Comparison of ENCODE assay signal across 28 cellular contexts in genomic region chr15:31036783-31037182, GRCh38.
"Had no signal": no experiment of that assay in that cellular context is flagged by ENCODE, and none has a peak within 500 bp of the region (broad histone marks: within the 10 kb centered on the region; RNA-seq: fewer than 3 reads in every experiment).

No MANE protein-coding gene starts in this region.

- H3K27ac Mint-ChIP-seq: activated CD4-positive, alpha-beta T cell treated with anti-CD3 and anti-CD28 coated beads, Interleukin-2, amount 10 ng/mL, durations not matched to agents 7 days and 5 days; activated CD8-positive, alpha-beta T cell treated with anti-CD3 and anti-CD28 coated beads for 36 hours; activated naive CD8-positive, alpha-beta T cell treated with anti-CD3 and anti-CD28 coated beads, Interleukin-2, amount 10 ng/mL, durations not matched to agents 7 days and 5 days; activated T-helper 17 cell treated with anti-CD3 and anti-CD28 coated beads, Interleukin-2, amount 50 U/mL, for 72 hours; brain had no signal

- H3K4me1 ChIP-seq: ascending aorta, breast epithelium, colonic mucosa had no signal

- H3K36me3 Mint-ChIP-seq: activated naive CD4-positive, alpha-beta T cell treated with anti-CD3 and anti-CD28 coated beads, Interleukin-2, amount 50 U/mL, for 72 hours; activated naive CD8-positive, alpha-beta T cell treated with anti-CD3 and anti-CD28 coated beads, Interleukin-2, amount 10 ng/mL, durations not matched to agents 7 days and 5 days; brain had no signal

- H3K27me3 ChIP-seq: ascending aorta, breast epithelium, cardiac muscle cell, colonic mucosa had no signal

- H3K9me3 ChIP-seq: ascending aorta, breast epithelium, colonic mucosa had no signal

- ATAC-seq: activated CD8-positive, alpha-beta T cell treated with anti-CD3 and anti-CD28 coated beads for 36 hours; activated naive CD4-positive, alpha-beta T cell treated with anti-CD3 and anti-CD28 coated beads, Interleukin-2, amount 50 U/mL, for 72 hours; activated T-cell treated with anti-CD3 and anti-CD28 coated beads, Interleukin-2, amount 50 U/mL, for 4 hours; activated T-helper 17 cell treated with anti-CD3 and anti-CD28 coated beads, Interleukin-2, amount 50 U/mL, for 72 hours had no signal

- H3K4me1 Mint-ChIP-seq: activated T-helper 17 cell treated with anti-CD3 and anti-CD28 coated beads, Interleukin-2, amount 50 U/mL, for 72 hours; brain had no signal

- H3K9me3 Mint-ChIP-seq: activated CD4-positive, alpha-beta T cell treated with anti-CD3 and anti-CD28 coated beads, Interleukin-2, amount 10 ng/mL, durations not matched to agents 7 days and 5 days; activated CD8-positive, alpha-beta T cell treated with anti-CD3 and anti-CD28 coated beads for 36 hours; activated naive CD4-positive, alpha-beta T cell treated with anti-CD3 and anti-CD28 coated beads, Interleukin-2, amount 50 U/mL, for 72 hours; activated naive CD8-positive, alpha-beta T cell treated with anti-CD3 and anti-CD28 coated beads, Interleukin-2, amount 10 ng/mL, durations not matched to agents 7 days and 5 days; activated T-cell treated with anti-CD3 and anti-CD28 coated beads, Interleukin-2, amount 50 U/mL, for 4 hours; activated T-helper 17 cell treated with anti-CD3 and anti-CD28 coated beads, Interleukin-2, amount 50 U/mL, for 72 hours had no signal

- FAIRE-seq: endometrium, endothelial cell of umbilical vein, frontal cortex had no signal

- H3K27me3 Mint-ChIP-seq: activated CD4-positive, alpha-beta T cell treated with anti-CD3 and anti-CD28 coated beads, Interleukin-2, amount 10 ng/mL, durations not matched to agents 7 days and 5 days; activated CD8-positive, alpha-beta T cell treated with anti-CD3 and anti-CD28 coated beads for 36 hours; activated naive CD8-positive, alpha-beta T cell treated with anti-CD3 and anti-CD28 coated beads, Interleukin-2, amount 10 ng/mL, durations not matched to agents 7 days and 5 days had no signal

- DNase-seq: activated CD4-positive, alpha-beta T cell treated with anti-CD3 and anti-CD28 coated beads for 1 hour; activated CD4-positive, alpha-beta T cell treated with anti-CD3 and anti-CD28 coated beads for 4 hours; activated CD4-positive, alpha-beta T cell treated with anti-CD3 and anti-CD28 coated beads, Interleukin-2, amount 10 ng/mL, durations not matched to agents 7 days and 5 days; activated CD4-positive, alpha-beta T cell treated with anti-CD3 and anti-CD28 coated beads, Interleukin-2, amount 50 U/mL, for 48 hours; activated CD8-positive, alpha-beta memory T cell treated with anti-CD3 and anti-CD28 coated beads for 24 hours; activated CD8-positive, alpha-beta T cell treated with anti-CD3 and anti-CD28 coated beads for 36 hours; activated effector memory CD4-positive, alpha-beta T cell treated with Interleukin-2 at 50 U/mL for 16 hours; activated gamma-delta T cell treated with Interleukin-2 at 50 U/mL for 16 hours; activated naive CD4-positive, alpha-beta T cell treated with Interleukin-2 at 50 U/mL for 16 hours; activated naive CD8-positive, alpha-beta T cell treated with anti-CD3 and anti-CD28 coated beads, Interleukin-2, amount 10 ng/mL, durations not matched to agents 7 days and 5 days; activated T-cell treated with anti-CD3 and anti-CD28 coated beads, Interleukin-2, amount 50 U/mL, for 4 hours; central memory CD4-positive, alpha-beta T cell; cerebellar nuclear complex; colonic mucosa; effector CD8-positive, alpha-beta T cell; foreskin fibroblast; head of caudate nucleus; T-helper 2 cell had no signal

- H3K27ac ChIP-seq: ascending aorta, breast epithelium, cardiac muscle cell, colonic mucosa, epithelial cell of prostate had no signal

- H3K4me3 Mint-ChIP-seq: activated CD4-positive, alpha-beta T cell treated with anti-CD3 and anti-CD28 coated beads, Interleukin-2, amount 10 ng/mL, durations not matched to agents 7 days and 5 days; activated CD8-positive, alpha-beta T cell treated with anti-CD3 and anti-CD28 coated beads for 36 hours; activated naive CD8-positive, alpha-beta T cell treated with anti-CD3 and anti-CD28 coated beads, Interleukin-2, amount 10 ng/mL, durations not matched to agents 7 days and 5 days; activated T-cell treated with anti-CD3 and anti-CD28 coated beads, Interleukin-2, amount 50 U/mL, for 4 hours; activated T-helper 17 cell treated with anti-CD3 and anti-CD28 coated beads, Interleukin-2, amount 50 U/mL, for 72 hours; brain had no signal

- H3K4me3 ChIP-seq: ascending aorta, breast epithelium, cardiac muscle cell, colonic mucosa had no signal

- H3K36me3 ChIP-seq: ascending aorta, breast epithelium, cardiac muscle cell, colonic mucosa had no signal
